Comparison of ENCODE assay signal across 16 cellular contexts in the genomic region with DNA sequence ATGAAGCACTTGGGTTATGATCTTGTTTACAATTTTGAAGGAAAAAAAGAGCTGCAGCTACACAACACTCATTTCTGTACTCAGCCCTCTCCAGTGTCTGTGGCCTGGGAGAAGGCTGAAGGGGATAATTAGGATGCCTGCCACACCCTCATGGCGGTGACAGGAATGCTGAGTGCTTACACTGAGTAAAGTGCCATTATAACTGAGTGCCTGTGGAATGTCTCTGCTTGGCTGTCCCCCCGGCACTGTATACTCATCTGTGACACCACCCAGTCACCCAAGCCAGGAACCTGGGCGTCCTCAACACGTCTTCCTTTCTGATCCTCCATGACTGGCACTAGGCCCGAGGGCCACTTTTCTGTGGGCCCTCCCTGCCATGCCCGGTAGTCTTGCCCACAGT. TPM values are rescaled to one million over a fixed set of nuclear protein-coding genes. Genes with fewer than 3 reads are reported as not detected.
DNase-seq lines count a peak whose midpoint lies in the region; ATAC-seq and TF ChIP-seq lines count a peak whose summit lies in the region.
"Had no signal": no experiment of that assay in that cellular context is flagged by ENCODE, and none has a peak within 500 bp of the region (broad histone marks: within the 10 kb centered on the region; RNA-seq: fewer than 3 reads in every experiment).

No MANE protein-coding gene starts in this region.

- peaks cover 20 to 31% of the 10 kb centered on the region in 2 experiments for H3K4me1 ChIP-seq in HCT116 (ENCODE audit: control insufficient read depth in 1 of 2, insufficient read depth in 2 of 2, low read length in 2 of 2)
- H3K4me1 ChIP-seq in cardiac muscle cell (ENCODE audit: low read depth), result peaks cover 16% of the 10 kb centered on the region
- peaks cover 57% of the 10 kb centered on the region for H3K4me1 ChIP-seq in suprapubic skin

- TF ChIP-seq RAD21 in HCT116 (IDR thresholded peaks at IDR 0.05; ENCODE audit: low read depth), result no peak

- intact Hi-C loops in HCT116 (cut with micrococcal nuclease), result loop anchor here (10.0 kb wide), 1 partner anchor 197 kb away; a partner anchor contains a TSS

- H2AFZ ChIP-seq in HCT116 (ENCODE audit: low read depth, low read length, poor library complexity, severe bottlenecking), result no peak overlapping the region

- H3K9me3 Mint-ChIP-seq in activated naive CD4-positive, alpha-beta T cell treated with anti-CD3 and anti-CD28 coated beads, Interleukin-2, amount 10 ng/mL, durations not matched to agents 7 days and 5 days, result no peaks in the 10 kb centered on the region
- no peaks in the 10 kb centered on the region for H3K9me3 Mint-ChIP-seq in stimulated activated naive CD8-positive, alpha-beta T cell treated with anti-CD3 and anti-CD28 coated beads, Interleukin-15, amount 100 ng/mL, for 72 hours
- H3K9me3 Mint-ChIP-seq: natural killer cell treated with Interleukin-12 subunit alpha and Interleukin-12 subunit beta and Interleukin-15 and Interleukin-18, amount 100 ng/mL, for 72 hours had no signal

- H3K9ac ChIP-seq in HCT116 (ENCODE audit: low read length), result no peak overlapping the region

- 19% methylated on average over 6 of the region's 6 CpGs for WGBS in suprapubic skin

- no peaks in the 10 kb centered on the region for H3K36me3 Mint-ChIP-seq in activated naive CD4-positive, alpha-beta T cell treated with anti-CD3 and anti-CD28 coated beads, Interleukin-2, amount 10 ng/mL, durations not matched to agents 7 days and 5 days
- H3K36me3 Mint-ChIP-seq: natural killer cell treated with Interleukin-12 subunit alpha and Interleukin-12 subunit beta and Interleukin-15 and Interleukin-18, amount 100 ng/mL, for 72 hours had no signal

- DNase-seq in HCT116 (ENCODE audit: low read depth, low spot score) (no peak), NCI-H2196 treated with DMSO at 0.1 percent for 48 hours (lab: John Stamatoyannopoulos, UW; ENCODE audit: unreplicated experiment) (peak; percentile 56), cardiac muscle cell (ENCODE audit: low read depth in 1 of 2, low spot score in 1 of 2) (peak in 1 of 2 donors; percentile 89), suprapubic skin (ENCODE audit: low spot score in 2 of 2) (no peak)
- DNase-seq in activated CD8-positive, alpha-beta memory T cell treated with anti-CD3 and anti-CD28 coated beads, Interleukin-2, amount 50 U/mL, for 4 hours, result no peak
- no peak for DNase-seq in activated naive CD4-positive, alpha-beta T cell treated with anti-CD3 and anti-CD28 coated beads, Interleukin-2, amount 10 ng/mL, durations not matched to agents 7 days and 5 days
- no peak for DNase-seq in stimulated activated naive CD8-positive, alpha-beta T cell treated with anti-CD3 and anti-CD28 coated beads, Interleukin-15, amount 100 ng/mL, for 72 hours
- DNase-seq: effector CD4-positive, alpha-beta T cell; foreskin melanocyte; GOT3; kidney; NCI-H1694; testis had no signal

- H3K79me2 ChIP-seq in HCT116 (ENCODE audit: insufficient read depth, low read length), result peaks cover 13% of the 10 kb centered on the region

- H3K9me3 ChIP-seq in HCT116 (ENCODE audit: control insufficient read depth in 1 of 2, insufficient read depth in 1 of 2, low read depth in 1 of 2, low read length in 2 of 2), result no peaks in the 10 kb centered on the region
- H3K9me3 ChIP-seq in cardiac muscle cell (ENCODE audit: low read depth), result no peaks in the 10 kb centered on the region
- no peaks in the 10 kb centered on the region for H3K9me3 ChIP-seq in suprapubic skin
- H3K9me3 ChIP-seq: testis had no signal

- no peaks in the 10 kb centered on the region for H4K20me1 ChIP-seq in HCT116 (ENCODE audit: insufficient read depth)

- TF ChIP-seq EP300 in suprapubic skin (IDR thresholded peaks at IDR 0.05), result no peak

- ATAC-seq in HCT116, result no peak
- no peak for ATAC-seq in stimulated activated naive CD8-positive, alpha-beta T cell treated with anti-CD3 and anti-CD28 coated beads, Interleukin-15, amount 100 ng/mL, for 72 hours
- ATAC-seq: GM12878; natural killer cell treated with Interleukin-12 subunit alpha and Interleukin-12 subunit beta and Interleukin-15 and Interleukin-18, amount 100 ng/mL, for 72 hours had no signal

- no peak for TF ChIP-seq POLR2A in HCT116 (IDR thresholded peaks at IDR 0.05; ENCODE audit: borderline replicate concordance, extremely low read depth, insufficient read depth, insufficient read length)
- TF ChIP-seq POLR2A in suprapubic skin (IDR thresholded peaks at IDR 0.05), result no peak

- no TSS peak for BruUV-seq in HCT116 (replicated peaks; lab: Mats Ljungman, UMichigan)

- H3K36me3 ChIP-seq in HCT116 (ENCODE audit: control insufficient read depth in 1 of 2, insufficient read depth in 2 of 2, low read length in 2 of 2) (no peaks in the 10 kb centered on the region), cardiac muscle cell (no peaks in the 10 kb centered on the region), suprapubic skin (no peaks in the 10 kb centered on the region)

- CTCF ChIA-PET in HCT116 (lab: Charles Lee), result interaction anchor here (1.2 kb wide), 1 partner anchor 9 kb away, joined by 3 read pairs; no protein-coding TSS in a partner anchor
- CTCF ChIA-PET in activated naive CD4-positive, alpha-beta T cell treated with anti-CD3 and anti-CD28 coated beads, Interleukin-2, amount 10 ng/mL, durations not matched to agents 7 days and 5 days (lab: Charles Lee), result interaction anchor here (1.8 to 3.0 kb wide), 2 partner anchors 92 to 97 kb away, joined by 7 to 9 read pairs; no protein-coding TSS in a partner anchor

- H3K27me3 ChIP-seq in HCT116 (ENCODE audit: insufficient read depth, low read length) (no peaks in the 10 kb centered on the region), cardiac muscle cell (no peaks in the 10 kb centered on the region), suprapubic skin (no peaks in the 10 kb centered on the region)
- H3K27me3 ChIP-seq: testis had no signal

- POLR2A ChIA-PET in HCT116 (lab: Charles Lee), result no interaction called here

- RAD21 ChIA-PET in HCT116 (lab: Charles Lee; ENCODE audit: low non-redundant PET in 1 of 2, low total read pairs in 2 of 2, uncharacterized antibody in 2 of 2, unreplicated experiment in 2 of 2), result no interaction called here

- peaks cover 28% of the 10 kb centered on the region for H3K4me1 Mint-ChIP-seq in activated naive CD4-positive, alpha-beta T cell treated with anti-CD3 and anti-CD28 coated beads, Interleukin-2, amount 10 ng/mL, durations not matched to agents 7 days and 5 days
- H3K4me1 Mint-ChIP-seq in stimulated activated naive CD8-positive, alpha-beta T cell treated with anti-CD3 and anti-CD28 coated beads, Interleukin-15, amount 100 ng/mL, for 72 hours, result peaks cover 35% of the 10 kb centered on the region

- H3K27ac ChIP-seq in HCT116 (ENCODE audit: low read depth, low read length), result no peak overlapping the region
- peak overlapping the region; percentile 59 for H3K27ac ChIP-seq in cardiac muscle cell
- peak overlapping the region; percentile 56 for H3K27ac ChIP-seq in suprapubic skin
- H3K27ac ChIP-seq: testis had no signal

- peak overlapping the region; percentile 43 for H3K4me2 ChIP-seq in HCT116 (ENCODE audit: low read length)

- no peaks in the 10 kb centered on the region for H3K9me2 ChIP-seq in HCT116 (ENCODE audit: insufficient read depth)

- TF ChIP-seq CTCF in HCT116 (IDR thresholded peaks at IDR 0.05 in 2 of 3, conservative IDR thresholded peaks at IDR 0.05 in 1 of 3; ENCODE audit: borderline replicate concordance in 1 of 3, insufficient read depth in 1 of 3, low read depth in 2 of 3, low read length in 2 of 3) (no peak), cardiac muscle cell (IDR thresholded peaks at IDR 0.05; ENCODE audit: low read depth, low read length) (no peak), suprapubic skin (IDR thresholded peaks at IDR 0.05) (no peak)

- H3K27ac Mint-ChIP-seq in activated naive CD4-positive, alpha-beta T cell treated with anti-CD3 and anti-CD28 coated beads, Interleukin-2, amount 10 ng/mL, durations not matched to agents 7 days and 5 days, result no peak overlapping the region
- H3K27ac Mint-ChIP-seq in stimulated activated naive CD8-positive, alpha-beta T cell treated with anti-CD3 and anti-CD28 coated beads, Interleukin-15, amount 100 ng/mL, for 72 hours, result peak overlapping the region in 1 of 2 donors; percentile 27

- H3K4me3 ChIP-seq in HCT116 (replicated peaks in 1 of 2; ENCODE audit: low read depth in 1 of 2, low read length in 2 of 2) (no peak overlapping the region), cardiac muscle cell (no peak overlapping the region), suprapubic skin (no peak overlapping the region)
- H3K4me3 ChIP-seq: GM12878, skin epidermis, testis had no signal

- H3K4me3 Mint-ChIP-seq in activated naive CD4-positive, alpha-beta T cell treated with anti-CD3 and anti-CD28 coated beads, Interleukin-2, amount 10 ng/mL, durations not matched to agents 7 days and 5 days, result no peak overlapping the region
- no peak overlapping the region for H3K4me3 Mint-ChIP-seq in stimulated activated naive CD8-positive, alpha-beta T cell treated with anti-CD3 and anti-CD28 coated beads, Interleukin-15, amount 100 ng/mL, for 72 hours
- H3K4me3 Mint-ChIP-seq: natural killer cell treated with Interleukin-12 subunit alpha and Interleukin-12 subunit beta and Interleukin-15 and Interleukin-18, amount 100 ng/mL, for 72 hours had no signal

- H3K27me3 Mint-ChIP-seq in activated naive CD4-positive, alpha-beta T cell treated with anti-CD3 and anti-CD28 coated beads, Interleukin-2, amount 10 ng/mL, durations not matched to agents 7 days and 5 days, result no peaks in the 10 kb centered on the region
- no peaks in the 10 kb centered on the region for H3K27me3 Mint-ChIP-seq in stimulated activated naive CD8-positive, alpha-beta T cell treated with anti-CD3 and anti-CD28 coated beads, Interleukin-15, amount 100 ng/mL, for 72 hours
- H3K27me3 Mint-ChIP-seq: natural killer cell treated with Interleukin-12 subunit alpha and Interleukin-12 subunit beta and Interleukin-15 and Interleukin-18, amount 100 ng/mL, for 72 hours had no signal

RNA-seq across cellular contexts. Expression of a gene that starts 3.5 kb away (rescaled TPM):
- total RNA-seq in HCT116 (2021; ENCODE audit: unreplicated experiment), result 219 TPM
- 114 and 130 TPM in 2 replicates for polyA plus RNA-seq in HCT116 (2012)
- total RNA-seq in cardiac muscle cell, result 63.9 and 68.0 TPM in 2 replicates
- 222 and 227 TPM in 2 replicates for polyA plus RNA-seq in cardiac muscle cell
- total RNA-seq in suprapubic skin, result 100 to 1,000 TPM in 1 of 4 donors, 10 to 100 TPM in 3; 41.7 to 113 (median 50.2) TPM

RNA-seq across cellular contexts. Expression of a gene that starts 11.4 kb away (rescaled TPM):
- 53.0 TPM for total RNA-seq in HCT116 (2021; ENCODE audit: unreplicated experiment)
- 26.3 and 29.9 TPM in 2 replicates for polyA plus RNA-seq in HCT116 (2012)
- total RNA-seq in cardiac muscle cell, result 20.2 and 31.5 TPM in 2 replicates
- polyA plus RNA-seq in cardiac muscle cell, result 14.6 and 16.8 TPM in 2 replicates
- total RNA-seq in suprapubic skin, result 10 to 100 TPM; 22.5 to 44.6 (median 32.1) TPM

RNA-seq across cellular contexts. Expression of a gene that starts 29.8 kb away (rescaled TPM):
- total RNA-seq in HCT116 (2021; ENCODE audit: unreplicated experiment) (86.7 TPM), cardiac muscle cell (1.3 and 4.6 TPM in 2 replicates), suprapubic skin (10 to 100 TPM; 22.8 to 43.1 (median 27.7) TPM)
- polyA plus RNA-seq in HCT116 (2012), result 49.9 and 67.2 TPM in 2 replicates
- polyA plus RNA-seq in cardiac muscle cell, result 2.2 and 2.9 TPM in 2 replicates

RNA-seq across cellular contexts. Expression of a gene that starts 32.6 kb away (rescaled TPM):
- total RNA-seq in HCT116 (2021; ENCODE audit: unreplicated experiment) (22.8 TPM), cardiac muscle cell (13.8 and 15.9 TPM in 2 replicates), suprapubic skin (10 to 100 TPM; 17.8 to 57.5 (median 27.9) TPM)
- 10.1 and 10.6 TPM in 2 replicates for polyA plus RNA-seq in HCT116 (2012)
- 8.2 and 11.8 TPM in 2 replicates for polyA plus RNA-seq in cardiac muscle cell

RNA-seq across cellular contexts. Expression of a gene that starts 53.1 kb away (rescaled TPM):
- total RNA-seq in HCT116 (2021; ENCODE audit: unreplicated experiment) (132 TPM), cardiac muscle cell (61.3 and 75.6 TPM in 2 replicates), suprapubic skin (10 to 100 TPM; 64.9 to 99.4 (median 76.9) TPM)
- polyA plus RNA-seq in HCT116 (2012), result 184 and 186 TPM in 2 replicates
- polyA plus RNA-seq in cardiac muscle cell, result 160 and 161 TPM in 2 replicates
